In genomic region chr17:215563-216478, GRCh38 we compare ENCODE assay signal across 1 cellular context.
TF ChIP-seq lines count a peak whose summit lies in the region.

No MANE protein-coding gene starts in this region.

TF ChIP-seq in H1, 55 proteins besides CTCF, POLR2A, EP300 and RAD21:
- peak; percentile 96 for TF ChIP-seq YY1 (IDR thresholded peaks at IDR 0.05; ENCODE audit: low read depth, low read length)
- TF ChIP-seq PHF8 (conservative IDR thresholded peaks at IDR 0.05; ENCODE audit: low read depth, low read length): peak; percentile 73; the same call in 1 of the 2 replicates
- 0 out of 2 replicates have a peak, but pooled peaks have one; percentile 45 for TF ChIP-seq TBP (IDR thresholded peaks at IDR 0.05; ENCODE audit: low read depth, low read length)
- TF ChIP-seq POLR2AphosphoS5 (IDR thresholded peaks at IDR 0.05; ENCODE audit: low read depth, low read length): peak; percentile 61; the same call in 1 of the 2 replicates
- TF ChIP-seq TAF1 (IDR thresholded peaks at IDR 0.05; ENCODE audit: low read depth, low read length): peak; percentile 76
- peak; percentile 40 for TF ChIP-seq TAF7 (optimal IDR thresholded peaks at IDR 0.05; ENCODE audit: borderline replicate concordance, low read depth, low read length)
- peak; percentile 56 for TF ChIP-seq KDM4A (IDR thresholded peaks at IDR 0.05; ENCODE audit: low read depth, low read length, severe bottlenecking)
- peak; percentile 80 for TF ChIP-seq MAX (IDR thresholded peaks at IDR 0.05)
TF ChIP-seq in H1: peak in this region for 8; not testable (repeated sequence) for 47.
